Comparison of ENCODE assay signal across 8 cellular contexts in genomic region chr1:37514350-37515184, GRCh38. TPM values are rescaled to one million over a fixed set of nuclear protein-coding genes. Genes with fewer than 3 reads are reported as not detected.
A peak's percentile ranks its signal among the peaks of the same experiment; 100 is the strongest.
DNase-seq lines count a peak whose midpoint lies in the region; ATAC-seq, FAIRE-seq and TF ChIP-seq lines count a peak whose summit lies in the region.

Gene MEAF6 (minus strand): TSS chr1:37514766. CDS start chr1:37514746, 20 bp downstream.

- H3K36me3 Mint-ChIP-seq in astrocyte (ENCODE audit: low read depth, unreplicated experiment): peaks cover 2% of the 10 kb centered on the region

- peak; percentile 59 for TF ChIP-seq CTCF in GM13976 (IDR thresholded peaks at IDR 0.05; ENCODE audit: borderline replicate concordance, control extremely low read depth, extremely low read depth, insufficient read depth, missing control alignments)
- peak; percentile 38 for TF ChIP-seq CTCF in astrocyte (IDR thresholded peaks at IDR 0.05; ENCODE audit: insufficient read depth, low read depth, low read length)
- peak; percentile 62 for TF ChIP-seq CTCF in hepatocyte (IDR thresholded peaks at IDR 0.05; ENCODE audit: poor library complexity)
- peak; percentile 34 for TF ChIP-seq CTCF in retinal pigment epithelial cell (conservative IDR thresholded peaks at IDR 0.05; ENCODE audit: low read depth, low read length)

- H3K4me2 ChIP-seq in astrocyte (ENCODE audit: low read length) (peak within 1 kb of the TSS; percentile 91), hepatocyte (peak within 1 kb of the TSS; percentile 93)

- H3K9me3 ChIP-seq in astrocyte (ENCODE audit: insufficient read depth, low read depth, low read length): no peaks in the 10 kb centered on the region
- H3K9me3 ChIP-seq in hepatocyte (ENCODE audit: low read depth): no peaks in the 10 kb centered on the region

- H3K4me1 ChIP-seq in astrocyte (ENCODE audit: insufficient read depth, low read length) (peaks cover 13% of the 10 kb centered on the region), hepatocyte (ENCODE audit: insufficient read depth) (peaks cover 11% of the 10 kb centered on the region)

- no peak for FAIRE-seq in astrocyte (lab: Jason Lieb, UNC)

- H4K20me1 ChIP-seq in astrocyte (ENCODE audit: insufficient read depth, low read length) (peaks cover 14% of the 10 kb centered on the region), hepatocyte (ENCODE audit: insufficient read depth, poor library complexity, severe bottlenecking) (peaks cover 8% of the 10 kb centered on the region)

- H3K27me3 ChIP-seq in astrocyte (ENCODE audit: insufficient read depth, low read length) (no peaks in the 10 kb centered on the region), hepatocyte (no peaks in the 10 kb centered on the region)

- H3K9me2 ChIP-seq in hepatocyte (replicated peaks; ENCODE audit: insufficient read depth): no peaks in the 10 kb centered on the region

- in situ Hi-C loops in GM13976 (cut with MboI; ENCODE audit: low sequenced_read_pairs, unreplicated experiment): no loop called here

- H3K27ac ChIP-seq in astrocyte (ENCODE audit: low read depth, low read length): peak within 1 kb of the TSS; percentile 92
- H3K27ac ChIP-seq in hepatocyte: peak within 1 kb of the TSS; percentile 95

- H3K9ac ChIP-seq in astrocyte (ENCODE audit: low read length): peak within 1 kb of the TSS; percentile 92

- DNase-seq in GM13976 (ENCODE audit: low spot score): peak; percentile 94
- peak; percentile 84 for DNase-seq in NCI-H128 (lab: John Stamatoyannopoulos, UW; ENCODE audit: unreplicated experiment)
- peak; percentile 77 for DNase-seq in T-helper 22 cell (ENCODE audit: low read depth)
- DNase-seq in astrocyte (ENCODE audit: low read depth): peak; percentile 58
- DNase-seq in hepatocyte (ENCODE audit: low spot score): peak; percentile 94
- peak; percentile 33 for DNase-seq in retinal pigment epithelial cell (ENCODE audit: low read depth)
- no peak for DNase-seq in OCI-M2 (lab: John Stamatoyannopoulos, UW; ENCODE audit: unreplicated experiment)

- H3K27ac Mint-ChIP-seq in astrocyte (ENCODE audit: unreplicated experiment): peak within 1 kb of the TSS; percentile 99

- H2AFZ ChIP-seq in astrocyte (ENCODE audit: low read depth, low read length): peak within 1 kb of the TSS; percentile 98
- peak within 1 kb of the TSS; percentile 80 for H2AFZ ChIP-seq in hepatocyte

- H3K36me3 ChIP-seq in astrocyte (ENCODE audit: insufficient read depth, low read length): peaks cover 17% of the 10 kb centered on the region
- H3K36me3 ChIP-seq in hepatocyte (replicated peaks; ENCODE audit: insufficient read depth, low read depth): no peaks in the 10 kb centered on the region

- WGBS in hepatocyte (ENCODE audit: low lambda C conversion rate, missing lambda C conversion rate): 1% methylated on average over 65 of the region's 100 CpGs

- no peaks in the 10 kb centered on the region for H3K27me3 Mint-ChIP-seq in astrocyte (ENCODE audit: low read depth, unreplicated experiment)

- peaks cover 8% of the 10 kb centered on the region for H3K4me1 Mint-ChIP-seq in astrocyte (ENCODE audit: low read depth, unreplicated experiment)

- peak within 1 kb of the TSS; percentile 96 for H3K4me3 Mint-ChIP-seq in astrocyte (ENCODE audit: unreplicated experiment)

- H3K79me2 ChIP-seq in astrocyte (ENCODE audit: insufficient read depth, low read length): peaks cover 33% of the 10 kb centered on the region
- H3K79me2 ChIP-seq in hepatocyte: peaks cover 33% of the 10 kb centered on the region

- ATAC-seq in HG02759 (IDR thresholded peaks at IDR 0.05; ENCODE audit: unreplicated experiment): peak; percentile 95

- H3K9me3 Mint-ChIP-seq in astrocyte (ENCODE audit: unreplicated experiment): no peaks in the 10 kb centered on the region

- H3K4me3 ChIP-seq in astrocyte (ENCODE audit: insufficient read depth, low read depth, low read length) (peak within 1 kb of the TSS; percentile 85), hepatocyte (peak within 1 kb of the TSS; percentile 97), retinal pigment epithelial cell (ENCODE audit: low read length) (peak within 1 kb of the TSS; percentile 87)

RNA-seq across cellular contexts. Expression of gene MEAF6, which starts in this region (rescaled TPM):
- total RNA-seq in astrocyte (49.0 and 49.1 TPM in 2 replicates), hepatocyte (74.7 TPM in 2 replicates)
- 46.5 and 62.8 TPM in 2 replicates for polyA plus RNA-seq in hepatocyte
